In the genomic region with DNA sequence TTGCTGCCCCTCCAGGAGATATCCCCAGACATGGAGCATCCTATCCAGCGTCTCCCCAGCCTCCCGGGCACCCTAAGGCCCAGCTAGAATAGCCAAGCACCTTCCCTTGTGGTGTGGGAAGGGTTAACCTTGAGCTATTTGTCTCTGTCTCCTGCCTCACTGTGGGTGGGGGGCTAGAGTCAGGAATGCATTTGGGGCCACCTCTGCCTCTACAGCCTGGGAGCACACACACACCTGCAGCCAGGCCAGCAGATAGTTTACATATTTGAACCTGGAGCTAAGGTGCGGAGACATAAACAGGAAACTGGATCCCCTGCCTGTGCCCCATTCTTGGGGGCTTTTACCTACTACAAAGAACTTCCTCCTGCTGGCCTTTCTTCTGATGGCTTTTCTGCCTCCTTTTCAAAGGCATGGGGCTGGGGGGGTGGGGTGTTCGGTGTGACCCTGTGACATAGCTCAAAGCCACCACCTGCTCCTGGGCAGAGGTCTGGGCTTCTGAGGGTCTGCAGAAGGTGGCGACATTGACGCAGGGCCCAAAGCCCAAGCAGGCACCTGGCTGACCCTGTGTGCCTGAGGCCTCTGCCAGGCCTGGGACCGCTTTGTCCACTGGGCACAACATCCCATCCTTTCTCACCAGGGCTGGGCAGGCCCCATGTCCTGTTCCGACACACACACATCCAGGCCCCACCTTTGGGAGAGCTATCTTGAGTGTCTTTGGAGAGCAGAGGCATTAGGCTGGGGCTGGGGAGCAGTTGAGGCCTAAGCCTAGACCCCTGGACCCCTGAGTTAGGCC, we compare ENCODE assay signal across 20 cellular contexts. TPM values are rescaled to one million over a fixed set of nuclear protein-coding genes. Genes with fewer than 3 reads are reported as not detected.
A peak's percentile ranks its signal among the peaks of the same experiment; 100 is the strongest.
DNase-seq lines count a peak whose midpoint lies in the region; ATAC-seq lines count a peak whose summit lies in the region.
"Had no signal": no experiment of that assay in that cellular context is flagged by ENCODE, and none has a peak within 500 bp of the region (broad histone marks: within the 10 kb centered on the region; RNA-seq: fewer than 3 reads in every experiment).

No MANE protein-coding gene starts in this region.

- DNase-seq in ELF-1 (ENCODE audit: low read depth, low spot score) = peak; percentile 27
- DNase-seq in NCI-H69 (lab: John Stamatoyannopoulos, UW) = peak; percentile 4
- peak; percentile 97 for DNase-seq in iPS DF 19.7 (ENCODE audit: low read depth, low spot score)
- DNase-seq in left lobe of liver (ENCODE audit: low spot score) = no peak
- DNase-seq in NCI-H1694 (lab: John Stamatoyannopoulos, UW) = no peak
- no peak for DNase-seq in epidermal melanocyte (ENCODE audit: insufficient read length, low spot score)
- no peak for DNase-seq in NK-92 treated with Interleukin-12 subunit alpha and Interleukin-12 subunit beta, amount 100 ng/mL, for 24 hours (lab: John Stamatoyannopoulos, UW)
- DNase-seq in amygdala (lab: John Stamatoyannopoulos, UW) = no peak
- DNase-seq: Calu3, GM23248, HFFc6, MV-4-11, NCI-H1417 treated with DMSO at 0.1 percent for 48 hours, NCI-H2029 treated with DMSO at 0.1 percent for 48 hours, NCI-H510A, PC-3 had no signal

- peak; percentile 6 for ATAC-seq in left lobe of liver
- ATAC-seq: GM12878 had no signal

RNA-seq across cellular contexts. Expression of a gene that starts 34.2 kb away (rescaled TPM):
- 0.20 TPM for total RNA-seq in left lobe of liver
- total RNA-seq: A673, Calu3, G401, GM23248, HFFc6, PC-3, SK-MEL-5 had no signal

Comparison
In these comparisons a context has a peak if more than half of its experiments do, and no peak if none do; other contexts are left out.
1. DNase-seq: peak in ELF-1 (single experiment), NCI-H69 (single experiment) and iPS DF 19.7 (single experiment); none in left lobe of liver (single experiment), NCI-H1694 (single experiment), epidermal melanocyte (single experiment), NK-92 treated with Interleukin-12 subunit alpha and Interleukin-12 subunit beta, amount 100 ng/mL, for 24 hours (single experiment) and amygdala (0 of 56).